Comparison of ENCODE assay signal across 8 cellular contexts in the genomic region with DNA sequence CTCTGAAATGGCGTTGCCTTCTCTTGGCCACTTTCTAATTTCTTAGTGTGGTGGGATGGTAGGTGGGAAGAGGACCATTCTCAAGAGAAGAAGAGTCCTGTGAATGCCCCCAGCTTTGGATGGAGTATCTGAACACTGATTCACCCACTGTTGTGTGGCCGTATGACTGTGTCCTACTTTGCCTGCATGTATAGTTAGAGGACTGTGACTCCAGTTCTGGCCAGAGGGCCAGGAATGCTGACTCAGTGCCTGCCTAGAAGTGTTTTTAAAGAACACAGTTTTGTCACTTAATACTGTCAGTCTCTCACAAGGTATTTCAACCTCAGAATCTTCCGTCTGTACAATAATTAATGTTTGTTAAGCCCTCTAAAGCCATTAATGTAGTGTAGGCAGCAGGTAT. TPM values are rescaled to one million over a fixed set of nuclear protein-coding genes. Genes with fewer than 3 reads are reported as not detected.
A peak's percentile ranks its signal among the peaks of the same experiment; 100 is the strongest.
DNase-seq lines count a peak whose midpoint lies in the region; ATAC-seq, FAIRE-seq and TF ChIP-seq lines count a peak whose summit lies in the region.

No MANE protein-coding gene starts in this region.

- WGBS in trophoblast cell (ENCODE audit: extremely low coverage, insufficient coverage, insufficient read length): no CpG with 5 or more reads among the region's 3 CpGs

- no peak for ATAC-seq in GM19397 (IDR thresholded peaks at IDR 0.05; ENCODE audit: unreplicated experiment)

- peak overlapping the region; percentile 3 for H3K4ac ChIP-seq in trophoblast cell (ENCODE audit: low read depth, low read length)

- H3K36me3 ChIP-seq in trophoblast cell (ENCODE audit: control insufficient read depth in 1 of 2, insufficient read depth in 2 of 2, low read length in 2 of 2): peaks cover 19 to 24% of the 10 kb centered on the region in 2 experiments

- no peak for TF ChIP-seq POLR2A in erythroblast (IDR thresholded peaks at IDR 0.05; ENCODE audit: low read length)

- H3K79me2 ChIP-seq in trophoblast cell (ENCODE audit: control insufficient read depth, insufficient read depth, low read length, poor library complexity): peaks cover 16% of the 10 kb centered on the region

- CTCF ChIA-PET in RWPE1 (lab: Yijun Ruan, JAX): no interaction called here

- no peak overlapping the region for H4K12ac ChIP-seq in trophoblast cell (ENCODE audit: low read depth, low read length)

- H2AK5ac ChIP-seq in trophoblast cell (ENCODE audit: low read length): no peak overlapping the region

- no peak for TF ChIP-seq CTCF in RWPE1 (conservative IDR thresholded peaks at IDR 0.05; ENCODE audit: low read depth)

- H3K4me1 ChIP-seq in trophoblast cell (ENCODE audit: control insufficient read depth in 1 of 2, insufficient read depth in 2 of 2, low read length in 2 of 2): peaks cover 4 to 10% of the 10 kb centered on the region in 2 experiments

- H3K27ac ChIP-seq in RWPE1 (no peak overlapping the region), trophoblast cell (ENCODE audit: low read depth, low read length) (no peak overlapping the region)

- H3K79me1 ChIP-seq in trophoblast cell (ENCODE audit: low read length): peaks cover 12% of the 10 kb centered on the region

- no peak overlapping the region for H3K14ac ChIP-seq in trophoblast cell (ENCODE audit: low read length)

- FAIRE-seq in urothelium cell line (lab: Jason Lieb, UNC): no peak

- H3K9me3 ChIP-seq in trophoblast cell (ENCODE audit: insufficient read depth, low read depth, low read length): no peaks in the 10 kb centered on the region

- POLR2A ChIA-PET in RWPE1 (lab: Yijun Ruan, JAX; ENCODE audit: low non-redundant PET): no interaction called here

- H3K4me2 ChIP-seq in trophoblast cell (ENCODE audit: low read length): peak overlapping the region; percentile 51

- no peak overlapping the region for H3K18ac ChIP-seq in trophoblast cell (ENCODE audit: low read length)

- H2BK12ac ChIP-seq in trophoblast cell (ENCODE audit: low read length): no peak overlapping the region

- no peak overlapping the region for H2BK5ac ChIP-seq in trophoblast cell (ENCODE audit: low read depth, low read length, poor library complexity)

- no peak overlapping the region for H3K9ac ChIP-seq in trophoblast cell (ENCODE audit: low read length)

- DNase-seq in GM04503 (ENCODE audit: low read depth): peak; percentile 28
- DNase-seq in RWPE1 (ENCODE audit: low spot score): peak; percentile 23
- peak; percentile 33 to 62 for DNase-seq in erythroblast (lab: John Stamatoyannopoulos, UW)
- peak; percentile 48 to 49 for DNase-seq in trophoblast cell
- no peak for DNase-seq in urothelium cell line (ENCODE audit: low spot score)
- DNase-seq in activated CD4-positive, alpha-beta T cell treated with anti-CD3 and anti-CD28 coated beads for 1 hour: no peak
- no peak for DNase-seq in epidermal melanocyte (ENCODE audit: insufficient read length, low spot score)

- H4K8ac ChIP-seq in trophoblast cell (ENCODE audit: low read depth, low read length): no peak overlapping the region

- no peak overlapping the region for H3K23ac ChIP-seq in trophoblast cell (ENCODE audit: low read length)

- no peak overlapping the region for H2BK120ac ChIP-seq in trophoblast cell (ENCODE audit: insufficient read depth, low read length, poor library complexity)

- H3K4me3 ChIP-seq in trophoblast cell (ENCODE audit: low read depth, low read length): no peak overlapping the region

- H4K91ac ChIP-seq in trophoblast cell (ENCODE audit: low read depth, low read length): no peak overlapping the region

- H2AFZ ChIP-seq in trophoblast cell (ENCODE audit: insufficient read depth, low read length, poor library complexity): no peak overlapping the region

- H3K27me3 ChIP-seq in trophoblast cell (ENCODE audit: insufficient read depth, low read length): no peaks in the 10 kb centered on the region

RNA-seq across cellular contexts. Expression of gene SEC61A1, which starts 2.1 kb away (rescaled TPM):
- polyA plus RNA-seq in trophoblast cell (2013): 320 and 344 TPM in 2 replicates

Comparison
In these comparisons a context has a peak if more than half of its experiments do, and no peak if none do; other contexts are left out.
1. DNase-seq: peak in GM04503 (single experiment), RWPE1 (single experiment), erythroblast (2 of 2) and trophoblast cell (2 of 2); none in urothelium cell line (single experiment), activated CD4-positive, alpha-beta T cell treated with anti-CD3 and anti-CD28 coated beads for 1 hour (single experiment) and epidermal melanocyte (single experiment).